In genomic region chr12:40099423-40099853, GRCh38 we compare ENCODE assay signal across 16 cellular contexts. TPM values are rescaled to one million over a fixed set of nuclear protein-coding genes. Genes with fewer than 3 reads are reported as not detected.
DNase-seq lines count a peak whose midpoint lies in the region; ATAC-seq, FAIRE-seq and TF ChIP-seq lines count a peak whose summit lies in the region.
"Had no signal": no experiment of that assay in that cellular context is flagged by ENCODE, and none has a peak within 500 bp of the region (broad histone marks: within the 10 kb centered on the region; RNA-seq: fewer than 3 reads in every experiment).

No MANE protein-coding gene starts in this region.

- H2BK5ac ChIP-seq in mesenchymal stem cell (ENCODE audit: low read depth, low read length, poor library complexity, severe bottlenecking), result no peak overlapping the region

- no peaks in the 10 kb centered on the region for H3K27me3 ChIP-seq in mesenchymal stem cell (ENCODE audit: control insufficient read depth in 1 of 2, insufficient read depth in 1 of 2, low read length in 2 of 2)

- no peak overlapping the region for H2AFZ ChIP-seq in mesenchymal stem cell (ENCODE audit: low read depth, low read length)

- no peaks in the 10 kb centered on the region for H3K9me3 ChIP-seq in mesenchymal stem cell (ENCODE audit: control insufficient read depth, low read length)

- H3K18ac ChIP-seq in mesenchymal stem cell (ENCODE audit: low read depth in 1 of 2, low read length in 2 of 2), result no peak overlapping the region

- H3K4me1 ChIP-seq in mesenchymal stem cell (ENCODE audit: control insufficient read depth, insufficient read depth, low read depth, low read length), result no peaks in the 10 kb centered on the region

- H3K23ac ChIP-seq in mesenchymal stem cell (ENCODE audit: low read length in 2 of 2), result no peak overlapping the region

- peaks cover 17% of the 10 kb centered on the region for H3K79me1 ChIP-seq in mesenchymal stem cell (replicated peaks; ENCODE audit: low read length, poor library complexity, severe bottlenecking)

- ATAC-seq in GM21423 (IDR thresholded peaks at IDR 0.05; ENCODE audit: unreplicated experiment) (no peak), HG03139 (IDR thresholded peaks at IDR 0.05; ENCODE audit: unreplicated experiment) (no peak)
- ATAC-seq: activated T-cell treated with anti-CD3 and anti-CD28 coated beads, Interleukin-2, amount 50 U/mL, for 4 hours; stimulated activated memory B cell treated with anti-CD40 and anti-IgM and Interleukin-4, amounts not matched to agents 10 μg/mL and 1 μg/mL and 100 μg/mL, for 72 hours had no signal

- no peaks in the 10 kb centered on the region for H3K36me3 ChIP-seq in mesenchymal stem cell (ENCODE audit: control insufficient read depth in 1 of 2, insufficient read depth in 2 of 2, low read depth in 1 of 2, low read length in 2 of 2)

- H3K27ac Mint-ChIP-seq in endothelial cell (ENCODE audit: unreplicated experiment), result peak overlapping the region; percentile 13
- H3K27ac Mint-ChIP-seq: dendritic cell treated with granulocyte-macrophage colony-stimulating factor and Interleukin-4, amounts not matched to agents 40 ng/mL and 50 ng/mL, for 4 days; stimulated activated memory B cell treated with anti-CD40 and anti-IgM and Interleukin-4, amounts not matched to agents 10 μg/mL and 1 μg/mL and 100 μg/mL, for 72 hours had no signal

- no peak for TF ChIP-seq CTCF in endothelial cell (IDR thresholded peaks at IDR 0.05; ENCODE audit: unreplicated experiment)

- H3K9me3 Mint-ChIP-seq in endothelial cell (ENCODE audit: unreplicated experiment), result no peaks in the 10 kb centered on the region
- H3K9me3 Mint-ChIP-seq: activated T-cell treated with anti-CD3 and anti-CD28 coated beads, Interleukin-2, amount 50 U/mL, for 4 hours; dendritic cell treated with granulocyte-macrophage colony-stimulating factor and Interleukin-4, amounts not matched to agents 40 ng/mL and 50 ng/mL, for 4 days had no signal

- no peak overlapping the region for H3K9ac ChIP-seq in mesenchymal stem cell (ENCODE audit: low read length)

- no peak overlapping the region for H3K4me2 ChIP-seq in mesenchymal stem cell (ENCODE audit: low read length, poor library complexity, severe bottlenecking)

- H3K4me1 Mint-ChIP-seq in endothelial cell (ENCODE audit: unreplicated experiment), result peaks cover 38% of the 10 kb centered on the region

- no peak overlapping the region for H2BK15ac ChIP-seq in mesenchymal stem cell (ENCODE audit: low read depth, poor library complexity, severe bottlenecking)

- FAIRE-seq in HTR-8/SVneo (lab: Jason Lieb, UNC), result no peak

- H4K8ac ChIP-seq in mesenchymal stem cell (ENCODE audit: low read length), result no peak overlapping the region

- WGBS in mesenchymal stem cell, result 100% methylated on average over 2 of the region's 3 CpGs

- H3K4me3 Mint-ChIP-seq in endothelial cell (ENCODE audit: unreplicated experiment), result no peak overlapping the region
- H3K4me3 Mint-ChIP-seq: activated T-cell treated with anti-CD3 and anti-CD28 coated beads, Interleukin-2, amount 50 U/mL, for 4 hours; dendritic cell treated with granulocyte-macrophage colony-stimulating factor and Interleukin-4, amounts not matched to agents 40 ng/mL and 50 ng/mL, for 4 days; stimulated activated memory B cell treated with anti-CD40 and anti-IgM and Interleukin-4, amounts not matched to agents 10 μg/mL and 1 μg/mL and 100 μg/mL, for 72 hours had no signal

- H3K4me3 ChIP-seq in mesenchymal stem cell (ENCODE audit: insufficient read depth in 1 of 2, low read depth in 1 of 2, low read length in 2 of 2), result no peak overlapping the region

- no peak overlapping the region for H3K14ac ChIP-seq in mesenchymal stem cell (ENCODE audit: low read length in 2 of 2)

- no peak overlapping the region for H2AK5ac ChIP-seq in mesenchymal stem cell (ENCODE audit: low read length, severe bottlenecking)

- H2BK120ac ChIP-seq in mesenchymal stem cell (ENCODE audit: low read depth, low read length), result no peak overlapping the region

- H3K4ac ChIP-seq in mesenchymal stem cell (ENCODE audit: low read depth in 1 of 2, low read length in 2 of 2), result no peak overlapping the region

- DNase-seq in GF-D8 (lab: John Stamatoyannopoulos, UW), result peak; percentile 5
- peak; percentile 14 to 64 (median 36) for DNase-seq in NCI-H1417 (lab: John Stamatoyannopoulos, UW)
- no peak for DNase-seq in endothelial cell (ENCODE audit: low spot score)
- DNase-seq in mesenchymal stem cell, result peak; percentile 9
- no peak for DNase-seq in activated T-cell treated with anti-CD3 and anti-CD28 coated beads for 4 hours
- no peak for DNase-seq in HTR-8/SVneo (ENCODE audit: insufficient read length, low spot score)
- DNase-seq: activated CD4-positive, alpha-beta T cell treated with anti-CD3 and anti-CD28 coated beads for 4 hours; activated T-cell treated with anti-CD3 and anti-CD28 coated beads, Interleukin-2, amount 50 U/mL, for 4 hours; EL; NCI-H2029 treated with DMSO at 0.1 percent for 48 hours; NK-92 treated with Interleukin-12 subunit alpha and Interleukin-12 subunit beta, amount 100 ng/mL, for 24 hours; stimulated activated CD4-positive, alpha-beta T cell treated with anti-CD3 and anti-CD28 coated beads, Interleukin-4, amount 100 ng/mL, for 4 hours had no signal

- H3K36me3 Mint-ChIP-seq in endothelial cell (ENCODE audit: low read depth, unreplicated experiment), result peaks cover 3% of the 10 kb centered on the region

- H3K27me3 Mint-ChIP-seq in endothelial cell (ENCODE audit: unreplicated experiment), result peaks cover 7% of the 10 kb centered on the region
- H3K27me3 Mint-ChIP-seq: stimulated activated memory B cell treated with anti-CD40 and anti-IgM and Interleukin-4, amounts not matched to agents 10 μg/mL and 1 μg/mL and 100 μg/mL, for 72 hours had no signal

- H2BK12ac ChIP-seq in mesenchymal stem cell (ENCODE audit: low read length in 2 of 2), result no peak overlapping the region

- H4K91ac ChIP-seq in mesenchymal stem cell (ENCODE audit: low read length), result no peak overlapping the region

- no peak overlapping the region for H3K27ac ChIP-seq in mesenchymal stem cell (ENCODE audit: low read length, poor library complexity, severe bottlenecking)

RNA-seq across cellular contexts. Expression of gene SLC2A13, which starts 6.4 kb away (rescaled TPM):
- 15.8 TPM for total RNA-seq in endothelial cell (ENCODE audit: unreplicated experiment)
- polyA plus RNA-seq in mesenchymal stem cell (2013, experiment 1 of 2), result 9.0 TPM
- 9.8 TPM for polyA plus RNA-seq in mesenchymal stem cell (2013, experiment 2 of 2)

Comparison
In these comparisons a context has a peak if more than half of its experiments do, and no peak if none do; other contexts are left out.
1. DNase-seq: peak in GF-D8 (single experiment), NCI-H1417 (3 of 3) and mesenchymal stem cell (single experiment); none in endothelial cell (single experiment), activated T-cell treated with anti-CD3 and anti-CD28 coated beads for 4 hours (single experiment) and HTR-8/SVneo (single experiment).